Comparison of ENCODE assay signal across 25 cellular contexts in the genomic region with DNA sequence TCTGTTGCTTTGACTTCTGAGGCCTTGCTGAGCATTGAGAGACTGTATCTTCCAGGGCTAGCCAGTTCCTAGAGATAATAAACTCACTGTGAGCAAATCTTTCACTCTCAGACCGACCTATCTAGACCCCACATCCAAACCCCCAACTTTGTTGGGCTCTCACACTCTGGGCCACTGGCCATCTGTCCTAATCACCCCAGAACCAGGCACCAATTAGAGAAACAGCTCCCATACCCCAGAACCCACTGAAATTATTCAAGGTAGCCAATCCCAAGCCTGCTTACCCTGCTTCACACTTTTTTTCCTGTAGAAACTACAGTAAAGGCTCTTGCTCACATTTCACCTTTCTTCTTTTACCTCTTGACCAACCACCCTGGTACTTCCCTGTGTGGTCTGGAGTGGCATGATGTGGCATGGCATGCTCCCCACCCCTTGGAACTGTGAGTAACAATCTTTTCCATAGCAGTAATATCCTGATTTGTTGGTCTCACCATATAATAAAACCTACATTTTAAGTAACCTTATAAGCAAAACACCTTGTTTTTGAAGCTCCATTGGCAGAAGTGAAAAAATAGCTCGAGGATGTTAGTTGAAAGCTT. TPM values are rescaled to one million over a fixed set of nuclear protein-coding genes. Genes with fewer than 3 reads are reported as not detected.
DNase-seq lines count a peak whose midpoint lies in the region; ATAC-seq and TF ChIP-seq lines count a peak whose summit lies in the region.
"Had no signal": no experiment of that assay in that cellular context is flagged by ENCODE, and none has a peak within 500 bp of the region (broad histone marks: within the 10 kb centered on the region; RNA-seq: fewer than 3 reads in every experiment).

No MANE protein-coding gene starts in this region.

- ATAC-seq in gastroesophageal sphincter (no peak), GM18517 (IDR thresholded peaks at IDR 0.05; ENCODE audit: unreplicated experiment) (no peak)
- ATAC-seq: pancreas, sciatic nerve had no signal

- no peak overlapping the region for H3K4me3 Mint-ChIP-seq in activated naive CD4-positive, alpha-beta T cell treated with anti-CD3 and anti-CD28 coated beads for 36 hours
- H3K4me3 Mint-ChIP-seq: activated naive CD8-positive, alpha-beta T cell; T-helper 1 cell treated with Interleukin-12 subunit alpha and Interleukin-12 subunit beta and Interleukin-4 antibody, amounts not matched to agents 30 μg/mL and 1 μg/mL, for 36 hours had no signal

- no peaks in the 10 kb centered on the region for H3K9me3 Mint-ChIP-seq in activated naive CD4-positive, alpha-beta T cell treated with anti-CD3 and anti-CD28 coated beads for 36 hours
- H3K9me3 Mint-ChIP-seq: T-helper 1 cell treated with Interleukin-12 subunit alpha and Interleukin-12 subunit beta and Interleukin-4 antibody, amounts not matched to agents 30 μg/mL and 1 μg/mL, for 36 hours had no signal

- H3K36me3 Mint-ChIP-seq in activated naive CD4-positive, alpha-beta T cell treated with anti-CD3 and anti-CD28 coated beads for 36 hours (ENCODE audit: low read depth): peaks cover 24% of the 10 kb centered on the region

- H3K4me3 ChIP-seq in epithelial cell of esophagus (ENCODE audit: low read length) (no peak overlapping the region), gastroesophageal sphincter (no peak overlapping the region)
- H3K4me3 ChIP-seq: HAP-1, pancreas, suprapubic skin, vagina had no signal

- peak overlapping the region; percentile 37 for H3K27ac Mint-ChIP-seq in activated naive CD4-positive, alpha-beta T cell treated with anti-CD3 and anti-CD28 coated beads for 36 hours
- H3K27ac Mint-ChIP-seq: activated naive CD8-positive, alpha-beta T cell; T-helper 1 cell treated with Interleukin-12 subunit alpha and Interleukin-12 subunit beta and Interleukin-4 antibody, amounts not matched to agents 30 μg/mL and 1 μg/mL, for 36 hours had no signal

- no peak for TF ChIP-seq EP300 in gastroesophageal sphincter (IDR thresholded peaks at IDR 0.05)

- no peaks in the 10 kb centered on the region for H3K27me3 ChIP-seq in gastroesophageal sphincter
- H3K27me3 ChIP-seq: pancreas, suprapubic skin, vagina had no signal

- no peak for TF ChIP-seq POLR2A in gastroesophageal sphincter (IDR thresholded peaks at IDR 0.05)

- TF ChIP-seq CTCF in epithelial cell of esophagus (IDR thresholded peaks at IDR 0.05; ENCODE audit: insufficient read depth, low read depth, low read length, missing control alignments) (no peak), gastroesophageal sphincter (IDR thresholded peaks at IDR 0.05) (no peak)

- no peaks in the 10 kb centered on the region for H3K9me3 ChIP-seq in gastroesophageal sphincter
- H3K9me3 ChIP-seq: HAP-1, pancreas, suprapubic skin, vagina had no signal

- no peak overlapping the region for H3K27ac ChIP-seq in gastroesophageal sphincter
- H3K27ac ChIP-seq: pancreas, suprapubic skin, vagina, WERI-Rb-1 had no signal

- H3K27me3 Mint-ChIP-seq in activated naive CD4-positive, alpha-beta T cell treated with anti-CD3 and anti-CD28 coated beads for 36 hours (ENCODE audit: low read depth): no peaks in the 10 kb centered on the region
- H3K27me3 Mint-ChIP-seq: activated naive CD8-positive, alpha-beta T cell had no signal

- CTCF ChIA-PET in activated naive CD4-positive, alpha-beta T cell treated with anti-CD3 and anti-CD28 coated beads for 36 hours (lab: Charles Lee): no interaction called here

- H3K4me1 ChIP-seq in gastroesophageal sphincter: peaks cover 0 to 24% (median 0%) of the 10 kb centered on the region in 3 donors
- H3K4me1 ChIP-seq: HAP-1, pancreas had no signal

- H3K36me3 ChIP-seq in gastroesophageal sphincter: peaks cover 0 to 29% of the 10 kb centered on the region in 2 donors
- H3K36me3 ChIP-seq: HAP-1 had no signal

- intact Hi-C loops in activated naive CD4-positive, alpha-beta T cell treated with anti-CD3 and anti-CD28 coated beads for 36 hours (cut with micrococcal nuclease): no loop called here

- H3K4me1 Mint-ChIP-seq in activated naive CD4-positive, alpha-beta T cell treated with anti-CD3 and anti-CD28 coated beads for 36 hours (ENCODE audit: low read depth): peaks cover 18% of the 10 kb centered on the region

- WGBS in gastroesophageal sphincter (ENCODE audit: low coverage in 1 of 2), 2 donors: 83 to 86% methylated on average over 2 of the region's 2 CpGs

- DNase-seq in activated naive CD4-positive, alpha-beta T cell treated with anti-CD3 and anti-CD28 coated beads for 36 hours: no peak
- DNase-seq in activated naive CD4-positive, alpha-beta T cell treated with Interleukin-2 at 50 U/mL for 16 hours: no peak
- DNase-seq in OCI-M1 (lab: John Stamatoyannopoulos, UW) (peak; percentile 64), epithelial cell of esophagus (ENCODE audit: low read depth) (peak; percentile 23), renal cortical epithelial cell (ENCODE audit: low read depth) (peak; percentile 31), SK-N-DZ (ENCODE audit: low spot score) (no peak)
- DNase-seq: ACHN; activated T-cell treated with anti-CD3 and anti-CD28 coated beads, Interleukin-2, amount 50 U/mL, for 48 hours; C1 segment of cervical spinal cord; hippocampal formation; islet precursor cell; MM.1S; NCI-H1436 treated with DMSO at 0.1 percent for 48 hours; NCI-H524 treated with DMSO at 0.1 percent for 48 hours; pancreas; stimulated activated CD4-positive, alpha-beta T cell treated with anti-CD3 and anti-CD28 coated beads, Interleukin-15, amount 100 ng/mL, for 24 hours; WERI-Rb-1 had no signal

RNA-seq across cellular contexts. Expression of a gene that starts 55.2 kb away (rescaled TPM):
- total RNA-seq in activated naive CD4-positive, alpha-beta T cell treated with anti-CD3 and anti-CD28 coated beads for 36 hours: 10 to 100 TPM; 37.5 to 40.0 TPM
- 30.0 and 42.5 TPM in 2 replicates for total RNA-seq in renal cortical epithelial cell
- 3.0 and 3.4 TPM in 2 replicates for polyA plus RNA-seq in SK-N-DZ (2014; cell fraction: cytosol; rRNA removed)
- 7.9 and 11.4 TPM in 2 replicates for polyA plus RNA-seq in SK-N-DZ (2014; cell fraction: nucleus; rRNA removed)
- 100 to 1,000 TPM in 3 of 4 donors, 10 to 100 TPM in 1; 84.7 to 137 (median 122) TPM for total RNA-seq in gastroesophageal sphincter

Comparison
In these comparisons a context has a peak if more than half of its experiments do, and no peak if none do; other contexts are left out.
1. DNase-seq: peak in OCI-M1 (single experiment), epithelial cell of esophagus (single experiment) and renal cortical epithelial cell (single experiment); none in activated naive CD4-positive, alpha-beta T cell treated with anti-CD3 and anti-CD28 coated beads for 36 hours (single experiment), activated naive CD4-positive, alpha-beta T cell treated with Interleukin-2 at 50 U/mL for 16 hours (single experiment) and SK-N-DZ (single experiment).